In the genomic region with DNA sequence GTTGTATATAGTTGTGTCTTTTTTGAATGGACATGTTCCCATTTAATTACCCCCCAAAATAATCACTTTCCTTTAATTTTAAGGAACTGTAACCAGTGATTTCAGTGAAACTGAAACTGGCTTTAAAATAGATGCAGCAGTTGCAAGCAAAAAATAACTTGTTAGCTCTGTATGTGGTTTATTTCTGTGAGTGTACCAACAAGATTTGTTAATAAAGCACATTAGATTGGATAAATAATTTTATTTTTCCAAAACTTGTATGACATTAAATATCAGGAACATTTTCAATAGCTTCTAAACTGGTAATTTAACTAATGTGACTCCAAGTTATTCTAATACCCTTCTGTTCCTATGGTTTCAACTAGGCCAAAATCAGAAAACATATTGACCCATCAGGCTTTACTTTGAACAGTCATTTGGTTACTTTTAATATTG, we compare ENCODE assay signal across 13 cellular contexts.
DNase-seq lines count a peak whose midpoint lies in the region; ATAC-seq, FAIRE-seq and TF ChIP-seq lines count a peak whose summit lies in the region.
"Had no signal": no experiment of that assay in that cellular context is flagged by ENCODE, and none has a peak within 500 bp of the region (broad histone marks: within the 10 kb centered on the region; RNA-seq: fewer than 3 reads in every experiment).

No MANE protein-coding gene starts in this region.

- ATAC-seq in GM21529 (IDR thresholded peaks at IDR 0.05; ENCODE audit: unreplicated experiment), result peak; percentile 68
- ATAC-seq in HG03378 (IDR thresholded peaks at IDR 0.05; ENCODE audit: unreplicated experiment), result peak; percentile 57
- peak; percentile 54 for ATAC-seq in activated B cell treated with CpG ODN at 0.5 μM for 24 hours (ENCODE audit: low read depth)
- ATAC-seq: body of pancreas had no signal

- peaks cover 30% of the 10 kb centered on the region for H3K4me1 Mint-ChIP-seq in activated B cell treated with CpG ODN at 0.5 μM for 24 hours

- CTCF ChIA-PET in activated B cell treated with CpG ODN at 0.5 μM for 24 hours (lab: Charles Lee), result no interaction called here

- peak overlapping the region; percentile 65 for H3K27ac Mint-ChIP-seq in activated B cell treated with CpG ODN at 0.5 μM for 24 hours

- no peaks in the 10 kb centered on the region for H3K9me3 Mint-ChIP-seq in activated B cell treated with CpG ODN at 0.5 μM for 24 hours

- FAIRE-seq in GM18507 (lab: Jason Lieb, UNC), result peak; percentile 35

- DNase-seq in GM18507 (ENCODE audit: extremely low spot score, insufficient read length, low read depth), result no peak
- no peak for DNase-seq in activated B cell treated with CpG ODN at 0.5 μM for 24 hours
- DNase-seq in activated naive CD4-positive, alpha-beta T cell (lab: John Stamatoyannopoulos, UW), result no peak
- DNase-seq in dedifferentiated amniotic fluid mesenchymal stem cell (ENCODE audit: extremely low spot score), result no peak
- DNase-seq in NCI-H345 (lab: John Stamatoyannopoulos, UW), result no peak
- no peak for DNase-seq in EL
- DNase-seq: activated T-cell treated with anti-CD3 and anti-CD28 coated beads, Interleukin-2, amount 50 U/mL, for 1 hour; body of pancreas; CD4-positive, CD25-positive, alpha-beta regulatory T cell; NCI-H2029 treated with DMSO at 0.1 percent for 48 hours; retina had no signal

- H3K36me3 Mint-ChIP-seq in activated B cell treated with CpG ODN at 0.5 μM for 24 hours (ENCODE audit: low read depth), result peaks cover 31% of the 10 kb centered on the region

- intact Hi-C loops in activated B cell treated with CpG ODN at 0.5 μM for 24 hours (cut with micrococcal nuclease), result loop anchor here (2.0 to 5.0 kb wide), 2 partner anchors 15 to 57 kb away; no protein-coding TSS in a partner anchor

- H3K27me3 Mint-ChIP-seq in activated B cell treated with CpG ODN at 0.5 μM for 24 hours, result no peaks in the 10 kb centered on the region
- H3K27me3 Mint-ChIP-seq: CD4-positive, CD25-positive, alpha-beta regulatory T cell had no signal

- no peak for TF ChIP-seq CTCF in activated B cell treated with CpG ODN at 0.5 μM for 24 hours (IDR thresholded peaks at IDR 0.05)

- POLR2A ChIA-PET in activated B cell treated with CpG ODN at 0.5 μM for 24 hours (lab: Charles Lee), result interaction anchor here (0.6 to 1.3 kb wide), 4 partner anchors 16 to 184 kb away, joined by 3 to 12 read pairs (median 5); a partner anchor contains a TSS

- peak overlapping the region; percentile 28 for H3K4me3 Mint-ChIP-seq in activated B cell treated with CpG ODN at 0.5 μM for 24 hours
- H3K4me3 Mint-ChIP-seq: CD4-positive, CD25-positive, alpha-beta regulatory T cell had no signal
